34 cellular contexts compared by ENCODE assay signal in genomic region chr6:85715797-85716196, GRCh38.
"Had no signal": no experiment of that assay in that cellular context is flagged by ENCODE, and none has a peak within 500 bp of the region (broad histone marks: within the 10 kb centered on the region; RNA-seq: fewer than 3 reads in every experiment).

No MANE protein-coding gene starts in this region.

- ATAC-seq: activated CD8-positive, alpha-beta T cell treated with anti-CD3 and anti-CD28 coated beads for 36 hours; activated naive CD4-positive, alpha-beta T cell treated with anti-CD3 and anti-CD28 coated beads, Interleukin-2, amount 50 U/mL, for 72 hours; activated T-cell treated with anti-CD3 and anti-CD28 coated beads, Interleukin-2, amount 50 U/mL, for 4 hours; activated T-cell treated with anti-CD3 and anti-CD28 coated beads, Interleukin-2, amount 50 U/mL, for 72 hours; activated T-helper 17 cell treated with anti-CD3 and anti-CD28 coated beads, Interleukin-2, amount 50 U/mL, for 72 hours; body of pancreas had no signal

- H3K36me3 ChIP-seq: adrenal gland, brain microvascular endothelial cell, breast epithelium had no signal

- H3K4me1 ChIP-seq: adrenal gland, body of pancreas, breast epithelium had no signal

- FAIRE-seq: astrocyte, TTC549 had no signal

- H3K9me3 ChIP-seq: adrenal gland, body of pancreas had no signal

- H3K27ac ChIP-seq: adrenal gland, body of pancreas, brain microvascular endothelial cell, breast epithelium, VCaP had no signal

- H3K27me3 ChIP-seq: adrenal gland, body of pancreas, brain microvascular endothelial cell, breast epithelium had no signal

- H3K4me3 ChIP-seq: adrenal gland, body of pancreas, breast epithelium had no signal

- DNase-seq: activated B cell treated with CpG ODN at 0.5 μM for 24 hours; activated CD4-positive, alpha-beta memory T cell treated with anti-CD3 and anti-CD28 coated beads for 36 hours; activated CD4-positive, alpha-beta T cell treated with anti-CD3 and anti-CD28 coated beads for 4 hours; activated CD4-positive, alpha-beta T cell treated with anti-CD3 and anti-CD28 coated beads, Interleukin-2, amount 10 ng/mL, durations not matched to agents 24 days and 14 days; activated CD4-positive, alpha-beta T cell treated with anti-CD3 and anti-CD28 coated beads, Interleukin-2, amount 50 U/mL, for 1 hour; activated CD4-positive, alpha-beta T cell treated with anti-CD3 and anti-CD28 coated beads, Interleukin-2, amount 50 U/mL, for 4 hours; activated CD4-positive, CD25-positive, alpha-beta regulatory T cell treated with anti-CD3 and anti-CD28 coated beads, Interleukin-2, amount 50 U/mL, for 72 hours; activated CD8-positive, alpha-beta memory T cell treated with anti-CD3 and anti-CD28 coated beads, Interleukin-2, amount 50 U/mL, for 4 hours; activated CD8-positive, alpha-beta T cell treated with anti-CD3 and anti-CD28 coated beads for 36 hours; activated effector memory CD4-positive, alpha-beta T cell treated with anti-CD3 and anti-CD28 coated beads, Interleukin-2, amount 50 U/mL, for 16 hours; activated gamma-delta T cell treated with Interleukin-2 at 50 U/mL for 16 hours; activated naive CD4-positive, alpha-beta T cell; activated naive CD4-positive, alpha-beta T cell treated with anti-CD3 and anti-CD28 coated beads for 36 hours; activated naive CD4-positive, alpha-beta T cell treated with anti-CD3 and anti-CD28 coated beads, Interleukin-2, amount 50 U/mL, for 16 hours; activated naive CD8-positive, alpha-beta T cell treated with anti-CD3 and anti-CD28 coated beads for 36 hours; activated T-cell treated with anti-CD3 and anti-CD28 coated beads for 4 hours; activated T-cell treated with anti-CD3 and anti-CD28 coated beads, Interleukin-2, amount 50 U/mL, for 1 hour; activated T-cell treated with anti-CD3 and anti-CD28 coated beads, Interleukin-2, amount 50 U/mL, for 4 hours; activated T-cell treated with anti-CD3 and anti-CD28 coated beads, Interleukin-2, amount 50 U/mL, for 72 hours; adrenal gland; amniotic stem cell; aorta; body of pancreas; brain microvascular endothelial cell; central memory CD4-positive, alpha-beta T cell; T-helper 1 cell; T-helper 2 cell; T-helper 9 cell had no signal
